In genomic region chr15:75130597-75131268, GRCh38 we compare ENCODE assay signal across 2 cellular contexts.
TF ChIP-seq lines count a peak whose summit lies in the region.

No MANE protein-coding gene starts in this region.

TF ChIP-seq in liver, 16 proteins besides CTCF, POLR2A, EP300 and RAD21 (continued from another document):
- no peak for TF ChIP-seq REST (IDR thresholded peaks at IDR 0.05)
- no peak for TF ChIP-seq ATF3 (IDR thresholded peaks at IDR 0.05)
- TF ChIP-seq HNF4A (conservative IDR thresholded peaks at IDR 0.05), result no peak
- TF ChIP-seq RXRA (IDR thresholded peaks at IDR 0.05), result no peak
- no peak for TF ChIP-seq ZBTB33 (IDR thresholded peaks at IDR 0.05)
TF ChIP-seq in liver: peak in this region for 0.

TF ChIP-seq in HepG2, 621 proteins besides CTCF, POLR2A, EP300 and RAD21 (continued from another document):
- TF ChIP-seq ZNF687 (CRISPR knock-in tag; IDR thresholded peaks at IDR 0.05), result no peak
- TF ChIP-seq NFAT5 (CRISPR knock-in tag; IDR thresholded peaks at IDR 0.05), result no peak
- TF ChIP-seq FLYWCH1 (CRISPR knock-in tag; IDR thresholded peaks at IDR 0.05), result no peak
- TF ChIP-seq DMTF1 (CRISPR knock-in tag; IDR thresholded peaks at IDR 0.05), result no peak
- TF ChIP-seq AKNA (CRISPR knock-in tag; IDR thresholded peaks at IDR 0.05; ENCODE audit: borderline replicate concordance), result no peak
- no peak for TF ChIP-seq RBAK (CRISPR knock-in tag; IDR thresholded peaks at IDR 0.05)
- TF ChIP-seq SETDB1 (CRISPR knock-in tag; IDR thresholded peaks at IDR 0.05; ENCODE audit: borderline replicate concordance), result no peak
- no peak for TF ChIP-seq CSRNP2 (CRISPR knock-in tag; conservative IDR thresholded peaks at IDR 0.05; ENCODE audit: low read depth)
- no peak for TF ChIP-seq THYN1 (CRISPR knock-in tag; IDR thresholded peaks at IDR 0.05; ENCODE audit: borderline replicate concordance, low read depth)
- no peak for TF ChIP-seq ESRRA (CRISPR knock-in tag; IDR thresholded peaks at IDR 0.05; ENCODE audit: low read depth)
- TF ChIP-seq MAFK (conservative IDR thresholded peaks at IDR 0.05 in 1 of 2, IDR thresholded peaks at IDR 0.05 in 1 of 2; ENCODE audit: low read length in 2 of 2), result no peak
- no peak for TF ChIP-seq ZNF768 (CRISPR knock-in tag; IDR thresholded peaks at IDR 0.05)
TF ChIP-seq in HepG2: peak in this region for 0.
